11 cellular contexts compared by ENCODE assay signal in genomic region chr6:168117942-168118341, GRCh38. TPM values are rescaled to one million over a fixed set of nuclear protein-coding genes. Genes with fewer than 3 reads are reported as not detected.
DNase-seq lines count a peak whose midpoint lies in the region; ATAC-seq and TF ChIP-seq lines count a peak whose summit lies in the region.
"Had no signal": no experiment of that assay in that cellular context is flagged by ENCODE, and none has a peak within 500 bp of the region (broad histone marks: within the 10 kb centered on the region; RNA-seq: fewer than 3 reads in every experiment).

No MANE protein-coding gene starts in this region.

- H3K27me3 Mint-ChIP-seq in WTC11 (ENCODE audit: low read depth) (peaks cover 7% of the 10 kb centered on the region), T-cell (no peaks in the 10 kb centered on the region)
- H3K27me3 Mint-ChIP-seq: activated CD8-positive, alpha-beta memory T cell treated with anti-CD3 and anti-CD28 coated beads, Interleukin-2, amount 10 ng/mL, durations not matched to agents 7 days and 5 days had no signal

- CTCF ChIA-PET in SK-N-SH (lab: Yijun Ruan, JAX) (interaction anchor here (0.7 to 2.9 kb wide), 12 partner anchors 8 to 1301 kb away, joined by 3 to 17 read pairs (median 4); no protein-coding TSS in a partner anchor), WTC11 (lab: Charles Lee) (interaction anchor here (0.6 to 3.0 kb wide), 20 partner anchors 8 to 658 kb away, joined by 3 to 38 read pairs (median 4); no protein-coding TSS in a partner anchor), T-cell (lab: Charles Lee) (no interaction called here)

- H3K4me3 Mint-ChIP-seq in WTC11 (no peak overlapping the region), T-cell (no peak overlapping the region)
- H3K4me3 Mint-ChIP-seq: activated CD8-positive, alpha-beta memory T cell treated with anti-CD3 and anti-CD28 coated beads, Interleukin-2, amount 10 ng/mL, durations not matched to agents 7 days and 5 days had no signal

- no peak for TF ChIP-seq EP300 in SK-N-SH (IDR thresholded peaks at IDR 0.05; ENCODE audit: borderline replicate concordance in 1 of 2, low read depth in 1 of 2, low read length in 1 of 2)
- no peak for TF ChIP-seq EP300 in tibial nerve (IDR thresholded peaks at IDR 0.05)

- POLR2A ChIA-PET in SK-N-SH (lab: Yijun Ruan, JAX): no interaction called here
- POLR2A ChIA-PET in WTC11 (lab: Charles Lee): no interaction called here
- POLR2A ChIA-PET in T-cell (lab: Charles Lee): no interaction called here

- H3K27ac ChIP-seq in SK-N-SH (ENCODE audit: low read depth in 2 of 2, low read length in 1 of 2): no peak overlapping the region
- H3K27ac ChIP-seq in tibial nerve: no peak overlapping the region
- H3K27ac ChIP-seq in gastrocnemius medialis: no peak overlapping the region
- H3K27ac ChIP-seq: testis had no signal

- peak; percentile 55 for TF ChIP-seq RAD21 in SK-N-SH (IDR thresholded peaks at IDR 0.05; ENCODE audit: low read length)

- H3K9me2 ChIP-seq in SK-N-SH: no peaks in the 10 kb centered on the region

- H2AFZ ChIP-seq in SK-N-SH (ENCODE audit: low read depth): no peak overlapping the region

- no peaks in the 10 kb centered on the region for H3K79me2 ChIP-seq in SK-N-SH (ENCODE audit: insufficient read depth)

- intact Hi-C loops in gastrocnemius medialis (cut with DNase I; ENCODE audit: low total_unique reads): no loop called here

- H3K9me3 Mint-ChIP-seq in WTC11: peaks cover 9% of the 10 kb centered on the region
- H3K9me3 Mint-ChIP-seq in T-cell: peaks cover 0 to 4% (median 0%) of the 10 kb centered on the region in 3 donors

- H3F3A ChIP-seq in SK-N-SH (replicated peaks; ENCODE audit: insufficient read depth): no peaks in the 10 kb centered on the region

- no peaks in the 10 kb centered on the region for H3K9me3 ChIP-seq in SK-N-SH
- peaks cover 0 to 3% (median 0%) of the 10 kb centered on the region in 4 donors for H3K9me3 ChIP-seq in tibial nerve
- no peaks in the 10 kb centered on the region for H3K9me3 ChIP-seq in gastrocnemius medialis
- H3K9me3 ChIP-seq: testis had no signal

- no peaks in the 10 kb centered on the region for H3K36me3 Mint-ChIP-seq in WTC11
- H3K36me3 Mint-ChIP-seq in T-cell: no peaks in the 10 kb centered on the region
- H3K36me3 Mint-ChIP-seq: activated CD8-positive, alpha-beta memory T cell treated with anti-CD3 and anti-CD28 coated beads, Interleukin-2, amount 10 ng/mL, durations not matched to agents 7 days and 5 days had no signal

- H3K4me1 ChIP-seq in SK-N-SH (ENCODE audit: control insufficient read depth in 1 of 2, insufficient read depth in 2 of 2, low read depth in 1 of 2, low read length in 1 of 2): no peaks in the 10 kb centered on the region
- no peaks in the 10 kb centered on the region for H3K4me1 ChIP-seq in tibial nerve
- H3K4me1 ChIP-seq in gastrocnemius medialis: no peaks in the 10 kb centered on the region
- H3K4me1 ChIP-seq: testis had no signal

- H3K36me3 ChIP-seq in SK-N-SH (replicated peaks in 1 of 2; ENCODE audit: control insufficient read depth in 1 of 2, insufficient read depth in 2 of 2, low read length in 1 of 2) (no peaks in the 10 kb centered on the region), tibial nerve (no peaks in the 10 kb centered on the region), gastrocnemius medialis (no peaks in the 10 kb centered on the region)

- H3K9ac ChIP-seq in SK-N-SH: no peak overlapping the region

- H3K27me3 ChIP-seq in SK-N-SH (ENCODE audit: insufficient read depth) (no peaks in the 10 kb centered on the region), tibial nerve (no peaks in the 10 kb centered on the region), gastrocnemius medialis (no peaks in the 10 kb centered on the region)
- H3K27me3 ChIP-seq: testis had no signal

- DNase-seq in SK-N-SH: peak; percentile 32
- DNase-seq in WTC11 (ENCODE audit: low spot score): no peak
- DNase-seq in fibroblast of villous mesenchyme (ENCODE audit: low read depth): no peak
- no peak for DNase-seq in tibial nerve (ENCODE audit: low spot score in 2 of 2)
- no peak for DNase-seq in GM03348 (ENCODE audit: low spot score)
- DNase-seq in gastrocnemius medialis: no peak
- no peak for DNase-seq in T-cell
- DNase-seq: activated CD8-positive, alpha-beta memory T cell treated with anti-CD3 and anti-CD28 coated beads, Interleukin-2, amount 10 ng/mL, durations not matched to agents 7 days and 5 days; testis had no signal

- TF ChIP-seq POLR2A in tibial nerve (IDR thresholded peaks at IDR 0.05) (no peak), gastrocnemius medialis (IDR thresholded peaks at IDR 0.05) (no peak)

- H3K27ac Mint-ChIP-seq in WTC11 (no peak overlapping the region), T-cell (no peak overlapping the region)
- H3K27ac Mint-ChIP-seq: activated CD8-positive, alpha-beta memory T cell treated with anti-CD3 and anti-CD28 coated beads, Interleukin-2, amount 10 ng/mL, durations not matched to agents 7 days and 5 days had no signal

- no peaks in the 10 kb centered on the region for H4K20me1 ChIP-seq in SK-N-SH (ENCODE audit: insufficient read depth)

- TF ChIP-seq CTCF in SK-N-SH (IDR thresholded peaks at IDR 0.05): no peak
- TF ChIP-seq CTCF in WTC11 (IDR thresholded peaks at IDR 0.05): no peak
- TF ChIP-seq CTCF in fibroblast of villous mesenchyme (IDR thresholded peaks at IDR 0.05; ENCODE audit: insufficient read depth, low read depth, low read length): peak; percentile 61
- TF ChIP-seq CTCF in tibial nerve (IDR thresholded peaks at IDR 0.05): peak in 3 of 5 experiments; percentile 23 to 32 (median 25)
- peak in 2 of 5 experiments; percentile 27 to 30 for TF ChIP-seq CTCF in gastrocnemius medialis (IDR thresholded peaks at IDR 0.05 in 4 of 5, conservative IDR thresholded peaks at IDR 0.05 in 1 of 5)

- no peak overlapping the region for H3K4me3 ChIP-seq in SK-N-SH (ENCODE audit: low read depth in 2 of 2, low read length in 1 of 2)
- no peak overlapping the region for H3K4me3 ChIP-seq in fibroblast of villous mesenchyme (ENCODE audit: low read depth, low read length)
- H3K4me3 ChIP-seq in tibial nerve: no peak overlapping the region
- H3K4me3 ChIP-seq in gastrocnemius medialis: no peak overlapping the region
- H3K4me3 ChIP-seq: testis had no signal

- in situ Hi-C loops in gastrocnemius medialis (cut with MboI; ENCODE audit: low sequenced_read_pairs in 4 of 4): loop anchor here in 1 of 4 donors (25.0 kb wide), 1 partner anchor 206 kb away; no protein-coding TSS in a partner anchor

- 24% methylated on average over 4 of the region's 4 CpGs for WGBS in SK-N-SH (ENCODE audit: low lambda C conversion rate)
- 62 to 70% methylated on average over 4 of the region's 4 CpGs for WGBS in tibial nerve, 2 donors

- no peak for ATAC-seq in SK-N-SH treated with all-trans-retinoic acid at 6 μM for 48 hours
- peak; percentile 54 for ATAC-seq in WTC11
- no peak for ATAC-seq in gastrocnemius medialis
- no peak for ATAC-seq in T-cell (replicated peaks in 1 of 4)
- ATAC-seq: activated CD8-positive, alpha-beta memory T cell treated with anti-CD3 and anti-CD28 coated beads, Interleukin-2, amount 10 ng/mL, durations not matched to agents 7 days and 5 days had no signal

- peaks cover 19% of the 10 kb centered on the region for H3K4me1 Mint-ChIP-seq in WTC11
- H3K4me1 Mint-ChIP-seq in T-cell: no peaks in the 10 kb centered on the region
- H3K4me1 Mint-ChIP-seq: activated CD8-positive, alpha-beta memory T cell treated with anti-CD3 and anti-CD28 coated beads, Interleukin-2, amount 10 ng/mL, durations not matched to agents 7 days and 5 days had no signal

- H3K4me2 ChIP-seq in SK-N-SH: no peak overlapping the region

TF ChIP-seq in SK-N-SH, 30 proteins besides CTCF, POLR2A, EP300 and RAD21:
- no peak for TF ChIP-seq ELF1 (IDR thresholded peaks at IDR 0.05)

TF ChIP-seq in SK-N-SH treated with all-trans-retinoic acid at 6 μM for 48 hours, 23 proteins besides CTCF, POLR2A, EP300 and RAD21 (continues in another document):
- TF ChIP-seq TCF4 (CRISPR knock-in tag; IDR thresholded peaks at IDR 0.05; ENCODE audit: borderline replicate concordance) (no peak), ZFP30 (CRISPR knock-in tag; IDR thresholded peaks at IDR 0.05) (no peak), ZC3H10 (CRISPR knock-in tag; IDR thresholded peaks at IDR 0.05) (no peak), ARNTL (CRISPR knock-in tag; IDR thresholded peaks at IDR 0.05; ENCODE audit: borderline replicate concordance, low read depth) (no peak), ZFP3 (CRISPR knock-in tag; IDR thresholded peaks at IDR 0.05) (no peak)

TF ChIP-seq in WTC11, 78 proteins besides CTCF, POLR2A, EP300 and RAD21:
- TF ChIP-seq KAT7 (CRISPR knock-in tag; IDR thresholded peaks at IDR 0.05; ENCODE audit: borderline replicate concordance) (no peak), NFATC4 (CRISPR knock-in tag; IDR thresholded peaks at IDR 0.05) (no peak), TCF7 (CRISPR knock-in tag; IDR thresholded peaks at IDR 0.05; ENCODE audit: low read depth) (no peak), ZNF317 (CRISPR knock-in tag; IDR thresholded peaks at IDR 0.05; ENCODE audit: borderline replicate concordance, low read depth) (no peak), ESRRA (CRISPR knock-in tag; IDR thresholded peaks at IDR 0.05; ENCODE audit: borderline replicate concordance) (no peak)

RNA-seq across cellular contexts. Expression of gene FRMD1, which starts 38.9 kb away (rescaled TPM):
- polyA plus RNA-seq in SK-N-SH (2012; rRNA removed): 0.02 TPM in 1 of 2 replicates, not detected in the other
- polyA plus RNA-seq in SK-N-SH (2012; cell fraction: cytosol; rRNA removed): 0.01 TPM in 1 of 2 replicates, not detected in the other
- polyA plus RNA-seq in SK-N-SH (2012; cell fraction: nucleus; rRNA removed): 0.01 and 0.08 TPM in 2 replicates
- total RNA-seq in WTC11 (2021): 0.57 to 0.98 TPM (median 0.69 TPM) in 3 replicates
- not detected in 2 replicates for total RNA-seq in fibroblast of villous mesenchyme
- total RNA-seq in tibial nerve: 10 to 100 TPM in 3 of 4 donors, 1 to 10 TPM in 1; 9.9 to 14.4 (median 12.5) TPM
- total RNA-seq in gastrocnemius medialis: under 1 TPM in 2 of 4 donors, not detected in 2; 0.04 to 0.12 TPM
- total RNA-seq in T-cell: not detected
- total RNA-seq: activated CD8-positive, alpha-beta memory T cell treated with anti-CD3 and anti-CD28 coated beads, Interleukin-2, amount 10 ng/mL, durations not matched to agents 7 days and 5 days; LHCN-M2 had no signal

Comparison
In these comparisons a context has a peak if more than half of its experiments do, and no peak if none do; other contexts are left out.
1. CTCF ChIP-seq: peak in fibroblast of villous mesenchyme (single experiment) and tibial nerve (3 of 5); none in SK-N-SH (single experiment) and WTC11 (single experiment).
2. CTCF ChIA-PET loops: an anchor here in SK-N-SH (0.7 to 2.9 kb wide) and WTC11 (0.6 to 3.0 kb wide); none called in T-cell.